11 cellular contexts compared by ENCODE assay signal in the genomic region with DNA sequence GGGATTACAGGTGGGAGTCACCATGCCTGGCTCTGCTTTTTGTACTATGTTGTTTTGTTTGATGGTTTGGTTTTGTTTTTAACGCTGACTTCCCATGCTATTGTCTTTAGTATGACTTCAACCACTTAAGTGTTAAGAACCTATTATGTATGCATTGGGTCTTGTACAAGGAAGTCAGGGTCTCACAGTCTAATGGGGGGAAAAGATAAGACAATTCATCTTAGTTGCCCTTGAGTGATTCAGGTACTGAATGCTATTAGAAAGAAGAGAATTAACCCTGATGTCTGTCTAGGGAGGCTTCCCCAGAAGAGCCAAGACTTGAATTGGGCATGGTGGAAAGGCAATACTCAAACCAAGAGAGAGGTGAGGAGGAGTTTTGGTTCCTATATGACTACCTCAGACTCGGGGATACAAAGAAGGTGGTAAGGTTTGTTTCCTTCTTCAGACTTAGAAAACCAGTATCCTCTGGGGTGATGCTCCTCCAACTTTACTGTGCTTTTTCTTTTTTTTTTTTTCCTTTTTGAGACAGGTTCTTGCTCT.
DNase-seq lines count a peak whose midpoint lies in the region; ATAC-seq lines count a peak whose summit lies in the region.
"Had no signal": no experiment of that assay in that cellular context is flagged by ENCODE, and none has a peak within 500 bp of the region (broad histone marks: within the 10 kb centered on the region; RNA-seq: fewer than 3 reads in every experiment).

No MANE protein-coding gene starts in this region.

- H3K4me3 Mint-ChIP-seq in activated T-cell treated with anti-CD3 and anti-CD28 coated beads, Interleukin-2, amount 50 U/mL, for 4 hours = peak overlapping the region; percentile 72
- peak overlapping the region; percentile 46 for H3K4me3 Mint-ChIP-seq in stimulated activated memory B cell treated with anti-CD40 and anti-IgM and Interleukin-4, amounts not matched to agents 10 μg/mL and 1 μg/mL and 100 μg/mL, for 72 hours
- H3K4me3 Mint-ChIP-seq: H9 had no signal

- H3K9me3 Mint-ChIP-seq in activated T-cell treated with anti-CD3 and anti-CD28 coated beads, Interleukin-2, amount 50 U/mL, for 4 hours = no peaks in the 10 kb centered on the region
- no peaks in the 10 kb centered on the region for H3K9me3 Mint-ChIP-seq in stimulated activated memory B cell treated with anti-CD40 and anti-IgM and Interleukin-4, amounts not matched to agents 10 μg/mL and 1 μg/mL and 100 μg/mL, for 72 hours
- H3K9me3 Mint-ChIP-seq: H9 had no signal

- no peaks in the 10 kb centered on the region for H3K27me3 Mint-ChIP-seq in activated T-cell treated with anti-CD3 and anti-CD28 coated beads, Interleukin-2, amount 50 U/mL, for 4 hours (ENCODE audit: low read depth)
- H3K27me3 Mint-ChIP-seq in stimulated activated memory B cell treated with anti-CD40 and anti-IgM and Interleukin-4, amounts not matched to agents 10 μg/mL and 1 μg/mL and 100 μg/mL, for 72 hours = no peaks in the 10 kb centered on the region

- peak; percentile 82 to 83 for ATAC-seq in activated T-cell treated with anti-CD3 and anti-CD28 coated beads, Interleukin-2, amount 50 U/mL, for 4 hours
- ATAC-seq in GM21717 (IDR thresholded peaks at IDR 0.05; ENCODE audit: unreplicated experiment) = peak; percentile 77
- ATAC-seq in HG03469 (IDR thresholded peaks at IDR 0.05; ENCODE audit: unreplicated experiment) = peak; percentile 64
- peak; percentile 91 for ATAC-seq in stimulated activated memory B cell treated with anti-CD40 and anti-IgM and Interleukin-4, amounts not matched to agents 10 μg/mL and 1 μg/mL and 100 μg/mL, for 72 hours
- ATAC-seq in HG03025 (IDR thresholded peaks at IDR 0.05; ENCODE audit: low FRiP score, unreplicated experiment) = no peak

- H3K36me3 Mint-ChIP-seq in activated T-cell treated with anti-CD3 and anti-CD28 coated beads, Interleukin-2, amount 50 U/mL, for 4 hours (ENCODE audit: insufficient read depth) = peaks cover 23% of the 10 kb centered on the region
- peaks cover 28% of the 10 kb centered on the region for H3K36me3 Mint-ChIP-seq in stimulated activated memory B cell treated with anti-CD40 and anti-IgM and Interleukin-4, amounts not matched to agents 10 μg/mL and 1 μg/mL and 100 μg/mL, for 72 hours

- peak overlapping the region; percentile 94 for H3K27ac Mint-ChIP-seq in stimulated activated memory B cell treated with anti-CD40 and anti-IgM and Interleukin-4, amounts not matched to agents 10 μg/mL and 1 μg/mL and 100 μg/mL, for 72 hours

- no peak overlapping the region for H3K27ac ChIP-seq in caudate nucleus (ENCODE audit: low read depth, low read length)

- DNase-seq in activated T-cell treated with anti-CD3 and anti-CD28 coated beads, Interleukin-2, amount 50 U/mL, for 4 hours = no peak
- DNase-seq in activated T-cell treated with anti-CD3 and anti-CD28 coated beads for 4 hours (no peak), dermis blood vessel endothelial cell (no peak), caudate nucleus (lab: John Stamatoyannopoulos, UW) (no peak)
- DNase-seq: H9, NCI-H2029 treated with DMSO at 0.1 percent for 48 hours, retina had no signal

- H3K4me1 Mint-ChIP-seq in activated T-cell treated with anti-CD3 and anti-CD28 coated beads, Interleukin-2, amount 50 U/mL, for 4 hours (ENCODE audit: low read depth) = peaks cover 81% of the 10 kb centered on the region
- peaks cover 72% of the 10 kb centered on the region for H3K4me1 Mint-ChIP-seq in stimulated activated memory B cell treated with anti-CD40 and anti-IgM and Interleukin-4, amounts not matched to agents 10 μg/mL and 1 μg/mL and 100 μg/mL, for 72 hours
